8 cellular contexts compared by ENCODE assay signal in the genomic region with DNA sequence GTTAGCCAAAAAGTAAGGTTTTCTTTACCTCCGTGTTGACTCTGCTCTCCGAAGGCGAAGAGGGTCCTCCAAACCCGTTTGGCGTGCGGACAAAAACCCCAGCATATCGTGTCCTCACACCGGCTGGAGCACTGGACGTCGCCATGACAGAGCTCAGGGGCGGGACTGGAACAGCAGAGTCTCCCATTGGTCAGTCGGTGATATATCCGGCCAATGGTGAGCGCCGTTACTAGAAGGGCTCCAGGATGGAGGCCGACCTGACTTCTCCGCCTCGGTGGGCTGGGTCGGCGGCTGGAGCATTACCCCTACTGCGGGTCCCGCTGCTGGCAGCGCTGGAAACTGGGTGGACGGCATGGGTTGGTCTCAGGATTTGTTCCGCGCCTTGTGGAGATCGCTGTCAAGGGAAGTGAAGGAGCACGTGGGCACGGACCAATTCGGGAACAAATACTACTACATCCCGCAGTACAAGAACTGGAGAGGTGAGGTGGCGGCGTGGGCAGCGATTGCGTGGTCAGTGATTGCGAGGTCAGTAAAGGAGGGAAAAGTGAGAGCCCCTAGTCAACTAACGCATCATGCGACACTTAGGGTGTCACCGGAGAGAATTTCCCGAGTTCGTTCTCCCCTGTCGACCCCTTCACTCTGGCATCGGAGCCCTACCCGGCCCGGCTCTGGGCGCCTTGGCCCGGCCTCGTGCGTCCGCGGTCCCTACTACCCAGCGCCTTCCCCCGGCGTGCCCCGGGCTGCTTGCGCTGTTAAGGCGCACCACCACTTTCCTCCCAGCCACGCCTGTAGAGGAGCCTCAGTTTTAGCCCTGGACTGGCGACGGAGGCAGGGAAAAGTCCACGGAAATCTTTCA. TPM values are rescaled to one million over a fixed set of nuclear protein-coding genes. Genes with fewer than 3 reads are reported as not detected.
A peak's percentile ranks its signal among the peaks of the same experiment; 100 is the strongest.
DNase-seq lines count a peak whose midpoint lies in the region; ATAC-seq and TF ChIP-seq lines count a peak whose summit lies in the region.

A gene with protein sequence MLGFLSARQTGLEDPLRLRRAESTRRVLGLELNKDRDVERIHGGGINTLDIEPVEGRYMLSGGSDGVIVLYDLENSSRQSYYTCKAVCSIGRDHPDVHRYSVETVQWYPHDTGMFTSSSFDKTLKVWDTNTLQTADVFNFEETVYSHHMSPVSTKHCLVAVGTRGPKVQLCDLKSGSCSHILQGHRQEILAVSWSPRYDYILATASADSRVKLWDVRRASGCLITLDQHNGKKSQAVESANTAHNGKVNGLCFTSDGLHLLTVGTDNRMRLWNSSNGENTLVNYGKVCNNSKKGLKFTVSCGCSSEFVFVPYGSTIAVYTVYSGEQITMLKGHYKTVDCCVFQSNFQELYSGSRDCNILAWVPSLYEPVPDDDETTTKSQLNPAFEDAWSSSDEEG (minus strand): TSS at position 167 of the 856 bp plus-strand sequence. CDS start 62 bp downstream, at position 105.
A gene with protein sequence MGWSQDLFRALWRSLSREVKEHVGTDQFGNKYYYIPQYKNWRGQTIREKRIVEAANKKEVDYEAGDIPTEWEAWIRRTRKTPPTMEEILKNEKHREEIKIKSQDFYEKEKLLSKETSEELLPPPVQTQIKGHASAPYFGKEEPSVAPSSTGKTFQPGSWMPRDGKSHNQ (plus strand): TSS at position 302 of the 856 bp plus-strand sequence. CDS start 51 bp downstream, at position 353.

- no peaks in the 10 kb centered on the region for H3K9me3 ChIP-seq in PC-9 (ENCODE audit: insufficient read depth, low read depth)
- no peaks in the 10 kb centered on the region for H3K9me3 ChIP-seq in esophagus squamous epithelium
- H3K9me3 ChIP-seq in muscle layer of duodenum (ENCODE audit: control insufficient read depth in 1 of 2, low read length in 2 of 2) = no peaks in the 10 kb centered on the region

- peak; percentile 99 for ATAC-seq in GM21723 (IDR thresholded peaks at IDR 0.05; ENCODE audit: unreplicated experiment)

- intact Hi-C loops in PC-9 (cut with micrococcal nuclease; ENCODE audit: unreplicated experiment) (loop anchor here (5.0 kb wide), 2 partner anchors 112 to 268 kb away; no protein-coding TSS in a partner anchor), esophagus squamous epithelium (cut with DNase I) (no loop called here)

- H3K4me2 ChIP-seq in PC-9 = peak within 1 kb of the TSS; percentile 97

- no peak within 1 kb of the TSS for H3K27ac Mint-ChIP-seq in activated T-cell treated with anti-CD3 and anti-CD28 coated beads, Interleukin-2, amount 50 U/mL, for 24 hours

- no peaks in the 10 kb centered on the region for H3K27me3 Mint-ChIP-seq in activated T-cell treated with anti-CD3 and anti-CD28 coated beads, Interleukin-2, amount 50 U/mL, for 24 hours

- peak in 2 of 4 donors; percentile 40 to 71 for TF ChIP-seq POLR2A in esophagus squamous epithelium (IDR thresholded peaks at IDR 0.05)

- no TSS peak for BruUV-seq in PC-9 (replicated peaks; lab: Mats Ljungman, UMichigan)

- H3K27ac ChIP-seq in PC-9 = peak within 1 kb of the TSS; percentile 70
- peak within 1 kb of the TSS; percentile 82 to 91 (median 90) for H3K27ac ChIP-seq in esophagus squamous epithelium
- peak within 1 kb of the TSS; percentile 90 for H3K27ac ChIP-seq in muscle layer of duodenum (ENCODE audit: low read length)

- H3K4me3 ChIP-seq in PC-9 (peak within 1 kb of the TSS; percentile 98), esophagus squamous epithelium (peak within 1 kb of the TSS; percentile 70 to 91 (median 74)), muscle layer of duodenum (ENCODE audit: low read depth in 1 of 2, low read length in 2 of 2) (peak within 1 kb of the TSS; percentile 92 to 94)

- H2AFZ ChIP-seq in PC-9 = peak within 1 kb of the TSS; percentile 98

- H3K36me3 ChIP-seq in PC-9 (ENCODE audit: low read depth) = no peaks in the 10 kb centered on the region
- no peaks in the 10 kb centered on the region for H3K36me3 ChIP-seq in esophagus squamous epithelium
- peaks cover 3% of the 10 kb centered on the region in 2 donors for H3K36me3 ChIP-seq in muscle layer of duodenum (ENCODE audit: control insufficient read depth in 1 of 2, insufficient read depth in 2 of 2, low read length in 2 of 2)

- TF ChIP-seq CTCF in PC-9 (conservative IDR thresholded peaks at IDR 0.05) (no peak), esophagus squamous epithelium (IDR thresholded peaks at IDR 0.05) (no peak)

- in situ Hi-C loops in KBM-7 (cut with MboI; ENCODE audit: low pct_unique_long_range_greater_than_20kb, low sequenced_read_pairs) = no loop called here

- 0% methylated on average over 16 to 24 of the region's 61 CpGs for WGBS in esophagus squamous epithelium, 2 donors

- POLR2A ChIA-PET in PC-9 (lab: Charles Lee; ENCODE audit: unreplicated experiment) = interaction anchor here (0.5 to 1.1 kb wide), 8 partner anchors 14 to 1068 kb away, joined by 3 to 43 read pairs (median 3); a partner anchor contains a TSS

- H3K36me3 Mint-ChIP-seq in activated T-cell treated with anti-CD3 and anti-CD28 coated beads, Interleukin-2, amount 50 U/mL, for 24 hours (ENCODE audit: low read depth) = peaks cover 35% of the 10 kb centered on the region

- H4K20me1 ChIP-seq in PC-9 (ENCODE audit: insufficient read depth) = peaks cover 14% of the 10 kb centered on the region; the same call in 1 of the 2 replicates

- peaks cover 35% of the 10 kb centered on the region for H3K4me1 Mint-ChIP-seq in activated T-cell treated with anti-CD3 and anti-CD28 coated beads, Interleukin-2, amount 50 U/mL, for 24 hours (ENCODE audit: low read depth)

- peaks cover 11% of the 10 kb centered on the region; the same call in 1 of the 2 replicates for H3F3A ChIP-seq in PC-9 (ENCODE audit: insufficient read depth, low read depth)

- H3K9me3 Mint-ChIP-seq in activated T-cell treated with anti-CD3 and anti-CD28 coated beads, Interleukin-2, amount 50 U/mL, for 24 hours = no peaks in the 10 kb centered on the region

- peaks cover 26% of the 10 kb centered on the region for H3K4me1 ChIP-seq in PC-9 (replicated peaks; ENCODE audit: insufficient read depth)
- peaks cover 4 to 30% (median 18%) of the 10 kb centered on the region in 3 donors for H3K4me1 ChIP-seq in esophagus squamous epithelium
- H3K4me1 ChIP-seq in muscle layer of duodenum (ENCODE audit: control insufficient read depth in 1 of 2, insufficient read depth in 2 of 2, low read length in 2 of 2) = peaks cover 6 to 25% of the 10 kb centered on the region in 2 donors

- CTCF ChIA-PET in PC-9 (lab: Charles Lee) = interaction anchor here (0.8 kb wide), 1 partner anchor 735 kb away, joined by 3 read pairs; no protein-coding TSS in a partner anchor

- DNase-seq in DMS53 treated with DMSO at 0.1 percent for 48 hours (lab: John Stamatoyannopoulos, UW; ENCODE audit: unreplicated experiment) (peak; percentile 78), KBM-7 (peak; percentile 92), PC-9 (peak; percentile 84 to 86), esophagus squamous epithelium (lab: John Stamatoyannopoulos, UW) (peak; percentile 65)
- peak; percentile 89 for DNase-seq in activated T-cell treated with anti-CD3 and anti-CD28 coated beads, Interleukin-2, amount 50 U/mL, for 24 hours
- peak; percentile 74 for DNase-seq in stimulated activated CD8-positive, alpha-beta memory T cell treated with anti-CD3 and anti-CD28 coated beads, Interleukin-7, amount 100 ng/mL, for 24 hours (ENCODE audit: low read depth)

- H3K9me2 ChIP-seq in PC-9 (ENCODE audit: insufficient read depth) = no peaks in the 10 kb centered on the region

- H3K27me3 ChIP-seq in PC-9 (ENCODE audit: insufficient read depth, low read depth) (no peaks in the 10 kb centered on the region), esophagus squamous epithelium (no peaks in the 10 kb centered on the region), muscle layer of duodenum (ENCODE audit: low read depth, low read length) (no peaks in the 10 kb centered on the region)

- no peak within 1 kb of the TSS for H3K4me3 Mint-ChIP-seq in activated T-cell treated with anti-CD3 and anti-CD28 coated beads, Interleukin-2, amount 50 U/mL, for 24 hours

- peaks cover 91% of the 10 kb centered on the region for H3K79me2 ChIP-seq in PC-9 (ENCODE audit: low read depth)

RNA-seq across cellular contexts. Expression of the first gene that starts in this region (rescaled TPM):
- total RNA-seq in PC-9 (2021) = 8.7 and 13.0 TPM in 2 replicates
- total RNA-seq in esophagus squamous epithelium = 10 to 100 TPM in 3 of 4 donors, 1 to 10 TPM in 1; 4.9 to 17.1 (median 12.0) TPM

RNA-seq across cellular contexts. Expression of the second gene that starts in this region (rescaled TPM):
- total RNA-seq in PC-9 (2021) = 20.7 and 42.7 TPM in 2 replicates
- 10 to 100 TPM; 28.0 to 38.2 (median 31.2) TPM for total RNA-seq in esophagus squamous epithelium

Comparison
In these comparisons a context has a peak if more than half of its experiments do, and no peak if none do; other contexts are left out.
1. Peak in every context shown above with its lines: DNase-seq, ATAC-seq, H3K4me3 ChIP-seq and H3K27ac ChIP-seq.